In genomic region chr13:32877491-32877890, GRCh38 we compare ENCODE assay signal across 23 cellular contexts.
DNase-seq lines count a peak whose midpoint lies in the region; ATAC-seq, FAIRE-seq and TF ChIP-seq lines count a peak whose summit lies in the region.
"Had no signal": no experiment of that assay in that cellular context is flagged by ENCODE, and none has a peak within 500 bp of the region (broad histone marks: within the 10 kb centered on the region; RNA-seq: fewer than 3 reads in every experiment).

No MANE protein-coding gene starts in this region.

- 84 to 91% methylated on average over 2 of the region's 2 CpGs for WGBS in lung, 2 donors
- 39 to 75% (median 42%) methylated on average over 2 of the region's 2 CpGs for WGBS in small intestine, 3 donors
- WGBS in GM23248 (ENCODE audit: low coverage in 1 of 2, low lambda C conversion rate in 2 of 2, missing lambda C conversion rate in 2 of 2), 2 experiments = 87 to 89% methylated on average over 2 of the region's 2 CpGs

- H3K4me2 ChIP-seq in GM23248 (ENCODE audit: unreplicated experiment) = no peak overlapping the region
- H3K4me2 ChIP-seq: BLaER1 treated with 17β-estradiol and CSF1 and Interleukin-3, amounts not matched to agents 10 nM and 100 nM; GM23338 had no signal

- no peak overlapping the region for H2AFZ ChIP-seq in GM23248
- H2AFZ ChIP-seq: GM23338 had no signal

- H3K9me2 ChIP-seq in GM23248 (ENCODE audit: insufficient read depth) = no peaks in the 10 kb centered on the region

- H3K4me1 ChIP-seq in lung (ENCODE audit: control insufficient read depth in 2 of 2, insufficient read depth in 2 of 2, low read length in 2 of 2) (no peaks in the 10 kb centered on the region), small intestine (ENCODE audit: control insufficient read depth in 2 of 2, insufficient read depth in 1 of 2, low read depth in 1 of 2, low read length in 1 of 2) (no peaks in the 10 kb centered on the region), GM23248 (ENCODE audit: insufficient read depth) (peaks cover 23% of the 10 kb centered on the region)

- TF ChIP-seq CTCF in lung (IDR thresholded peaks at IDR 0.05; ENCODE audit: control extremely low read depth, extremely low read depth) = no peak

- intact Hi-C loops in activated CD4-positive, alpha-beta T cell treated with anti-CD3 and anti-CD28 coated beads for 36 hours (cut with DNase I, micrococcal nuclease) = no loop called here

- no peaks in the 10 kb centered on the region for H3K9me3 Mint-ChIP-seq in activated CD4-positive, alpha-beta T cell treated with anti-CD3 and anti-CD28 coated beads for 36 hours (ENCODE audit: low read depth)
- H3K9me3 Mint-ChIP-seq: CD8-positive, alpha-beta memory T cell; GM23338; H9 had no signal

- no peak for ATAC-seq in lung (ENCODE audit: insufficient read depth, low FRiP score)
- no peak for ATAC-seq in activated CD4-positive, alpha-beta T cell treated with anti-CD3 and anti-CD28 coated beads for 36 hours
- ATAC-seq: GM12878, GM23338, HCT116 had no signal

- peak overlapping the region; percentile 68 for H3K27ac ChIP-seq in epithelial cell of prostate
- no peak overlapping the region for H3K27ac ChIP-seq in lung (ENCODE audit: low read depth in 1 of 2, low read length in 1 of 2)
- H3K27ac ChIP-seq in small intestine (ENCODE audit: low read depth in 1 of 2, low read length in 1 of 2) = no peak overlapping the region
- no peak overlapping the region for H3K27ac ChIP-seq in GM23248
- H3K27ac ChIP-seq: 22Rv1; BLaER1 treated with 17β-estradiol and CSF1 and Interleukin-3, amounts not matched to agents 10 nM and 100 nM had no signal

- no peaks in the 10 kb centered on the region for H3K36me3 Mint-ChIP-seq in activated CD4-positive, alpha-beta T cell treated with anti-CD3 and anti-CD28 coated beads for 36 hours (ENCODE audit: low read depth)
- H3K36me3 Mint-ChIP-seq: CD14-positive monocyte had no signal

- H3K27me3 ChIP-seq in lung (ENCODE audit: control insufficient read depth, insufficient read depth) (no peaks in the 10 kb centered on the region), small intestine (ENCODE audit: control insufficient read depth in 2 of 2, insufficient read depth in 2 of 2, low read length in 2 of 2) (no peaks in the 10 kb centered on the region), GM23248 (replicated peaks; ENCODE audit: insufficient read depth) (no peaks in the 10 kb centered on the region)
- H3K27me3 ChIP-seq: BLaER1 treated with 17β-estradiol and CSF1 and Interleukin-3, amounts not matched to agents 10 nM and 100 nM had no signal

- POLR2A ChIA-PET in activated CD4-positive, alpha-beta T cell treated with anti-CD3 and anti-CD28 coated beads for 36 hours (lab: Charles Lee) = no interaction called here

- H3K27ac Mint-ChIP-seq in activated CD4-positive, alpha-beta T cell treated with anti-CD3 and anti-CD28 coated beads for 36 hours = no peak overlapping the region
- H3K27ac Mint-ChIP-seq: B cell; CD4-positive, alpha-beta T cell; GM23338; H9 had no signal

- in situ Hi-C loops in GM23248 (cut with MboI) = no loop called here

- no peak overlapping the region for H3K9ac ChIP-seq in GM23248
- H3K9ac ChIP-seq: BLaER1 treated with 17β-estradiol and CSF1 and Interleukin-3, amounts not matched to agents 10 nM and 100 nM had no signal

- no peaks in the 10 kb centered on the region for H4K20me1 ChIP-seq in GM23248 (ENCODE audit: insufficient read depth)
- H4K20me1 ChIP-seq: BLaER1 treated with 17β-estradiol and CSF1 and Interleukin-3, amounts not matched to agents 10 nM and 100 nM had no signal

- H3K9me3 ChIP-seq in lung (ENCODE audit: control insufficient read depth in 2 of 2, insufficient read depth in 1 of 2, low read length in 1 of 2) (peaks cover 0 to 2% of the 10 kb centered on the region in 2 donors), small intestine (ENCODE audit: control insufficient read depth, low read depth) (no peaks in the 10 kb centered on the region), GM23248 (ENCODE audit: low read depth) (no peaks in the 10 kb centered on the region)

- H3K79me2 ChIP-seq in GM23248 (ENCODE audit: insufficient read depth) = no peaks in the 10 kb centered on the region

- CTCF ChIA-PET in activated CD4-positive, alpha-beta T cell treated with anti-CD3 and anti-CD28 coated beads for 36 hours (lab: Charles Lee) = interaction anchor here (0.6 to 1.0 kb wide), 4 partner anchors 14 to 193 kb away, joined by 3 to 4 read pairs (median 3); no protein-coding TSS in a partner anchor

- H3K36me3 ChIP-seq in lung (ENCODE audit: control insufficient read depth in 2 of 2, insufficient read depth in 2 of 2, low read length in 2 of 2) (no peaks in the 10 kb centered on the region), small intestine (ENCODE audit: control insufficient read depth in 2 of 2, insufficient read depth in 2 of 2, low read length in 2 of 2) (no peaks in the 10 kb centered on the region), GM23248 (ENCODE audit: low read depth) (no peaks in the 10 kb centered on the region)
- H3K36me3 ChIP-seq: BLaER1 treated with 17β-estradiol and CSF1 and Interleukin-3, amounts not matched to agents 10 nM and 100 nM had no signal

- peaks cover 25% of the 10 kb centered on the region for H3F3A ChIP-seq in GM23248 (ENCODE audit: insufficient read depth)

- peaks cover 2% of the 10 kb centered on the region for H3K27me3 Mint-ChIP-seq in activated CD4-positive, alpha-beta T cell treated with anti-CD3 and anti-CD28 coated beads for 36 hours
- H3K27me3 Mint-ChIP-seq: B cell had no signal

- H3K4me3 Mint-ChIP-seq in activated CD4-positive, alpha-beta T cell treated with anti-CD3 and anti-CD28 coated beads for 36 hours = no peak overlapping the region
- H3K4me3 Mint-ChIP-seq: B cell; CD14-positive monocyte; CD4-positive, alpha-beta T cell; CD8-positive, alpha-beta memory T cell; GM23338; H9 had no signal

- DNase-seq in HT-29 (ENCODE audit: low spot score) = peak; percentile 98
- no peak for DNase-seq in epithelial cell of prostate (ENCODE audit: low read depth, low spot score)
- peak; percentile 3 for DNase-seq in lung (ENCODE audit: low spot score)
- peak; percentile 12 for DNase-seq in small intestine
- no peak for DNase-seq in GM23248
- DNase-seq in activated CD4-positive, alpha-beta T cell treated with anti-CD3 and anti-CD28 coated beads for 36 hours = no peak
- no peak for DNase-seq in NCI-H1417 (lab: John Stamatoyannopoulos, UW)
- DNase-seq: CD4-positive, alpha-beta T cell; CD8-positive, alpha-beta memory T cell; DMS 273 treated with DMSO at 0.1 percent for 48 hours; DMS79; GDM1; H9 had no signal

- H3K4me1 Mint-ChIP-seq in activated CD4-positive, alpha-beta T cell treated with anti-CD3 and anti-CD28 coated beads for 36 hours = no peaks in the 10 kb centered on the region
- H3K4me1 Mint-ChIP-seq: B cell; CD14-positive monocyte; CD8-positive, alpha-beta memory T cell; GM23338; H9 had no signal

- H3K4me3 ChIP-seq in lung = no peak overlapping the region
- no peak overlapping the region for H3K4me3 ChIP-seq in small intestine (ENCODE audit: low read depth in 1 of 2, low read length in 2 of 2)
- H3K4me3 ChIP-seq in GM23248 = no peak overlapping the region
- H3K4me3 ChIP-seq: BLaER1 treated with 17β-estradiol and CSF1 and Interleukin-3, amounts not matched to agents 10 nM and 100 nM; GM12878; GM23338 had no signal

- FAIRE-seq in small intestine (lab: Jason Lieb, UNC) = no peak
- FAIRE-seq: A204.1, D721Med, GM12878, GM19239 had no signal

Comparison
In these comparisons a context has a peak if more than half of its experiments do, and no peak if none do; other contexts are left out.
1. DNase-seq: peak in HT-29 (single experiment), lung (single experiment) and small intestine (single experiment); none in epithelial cell of prostate (single experiment), GM23248 (single experiment), activated CD4-positive, alpha-beta T cell treated with anti-CD3 and anti-CD28 coated beads for 36 hours (single experiment) and NCI-H1417 (0 of 3).